ENCODE assay signal across 9 cellular contexts in the genomic region with DNA sequence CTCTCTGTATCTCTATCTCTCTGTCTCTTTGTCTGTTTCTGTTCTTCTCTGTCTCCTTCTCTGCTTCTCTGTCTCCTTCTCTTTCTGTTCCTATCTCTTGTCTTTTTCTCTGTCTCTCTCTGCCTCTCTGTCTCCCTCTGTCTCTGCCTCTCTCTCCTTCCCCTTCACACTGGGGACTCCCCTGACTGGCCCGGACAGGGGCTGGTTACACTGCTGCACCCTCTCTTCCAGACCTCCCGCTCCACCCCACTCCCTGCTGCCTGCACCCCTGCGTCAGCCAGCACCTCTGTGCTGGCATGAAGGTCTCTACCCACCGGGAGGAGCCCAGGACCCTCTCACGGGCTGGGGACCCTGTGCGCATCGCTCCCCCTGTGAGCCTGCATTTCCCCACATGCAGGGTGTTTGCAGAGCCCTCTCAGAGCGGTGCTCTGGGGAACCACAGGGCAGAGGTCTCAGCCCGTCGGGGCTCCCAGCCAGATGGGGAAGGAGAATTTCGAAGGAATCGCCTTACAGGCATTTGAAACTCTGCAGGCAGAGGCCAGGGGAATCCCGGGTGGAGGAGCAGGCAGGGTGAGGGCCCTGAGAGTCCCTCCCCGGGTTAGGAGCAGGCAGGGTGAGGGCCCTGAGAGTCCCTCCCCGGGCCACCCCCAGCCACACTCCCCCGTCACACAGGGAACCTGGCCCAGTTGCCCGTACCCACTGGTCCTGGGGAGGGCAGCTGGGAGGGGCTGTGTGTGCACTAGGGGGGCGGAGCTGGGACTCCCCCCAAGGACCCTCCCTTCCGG. TPM values are rescaled to one million over a fixed set of nuclear protein-coding genes. Genes with fewer than 3 reads are reported as not detected.
DNase-seq lines count a peak whose midpoint lies in the region; ATAC-seq and TF ChIP-seq lines count a peak whose summit lies in the region.
"Had no signal": no experiment of that assay in that cellular context is flagged by ENCODE, and none has a peak within 500 bp of the region (broad histone marks: within the 10 kb centered on the region; RNA-seq: fewer than 3 reads in every experiment).

No MANE protein-coding gene starts in this region.

- TF ChIP-seq EP300 in SK-N-SH (IDR thresholded peaks at IDR 0.05; ENCODE audit: borderline replicate concordance in 1 of 2, low read depth in 1 of 2, low read length in 1 of 2), result no peak

- H3K9me3 Mint-ChIP-seq in activated naive CD8-positive, alpha-beta T cell treated with anti-CD3 and anti-CD28 coated beads, Interleukin-2, amount 50 U/mL, for 24 hours, result no peaks in the 10 kb centered on the region
- no peaks in the 10 kb centered on the region for H3K9me3 Mint-ChIP-seq in progenitor cell of endocrine pancreas (ENCODE audit: low read depth)

- no peaks in the 10 kb centered on the region for H3K9me2 ChIP-seq in SK-N-SH

- CTCF ChIA-PET in SK-N-SH (lab: Yijun Ruan, JAX), result interaction anchor here (1.0 to 8.4 kb wide), 2 partner anchors 58 to 96 kb away, joined by 3 to 128 read pairs; no protein-coding TSS in a partner anchor

- TF ChIP-seq RAD21 in SK-N-SH (IDR thresholded peaks at IDR 0.05; ENCODE audit: low read length), result no peak

- H3K27ac Mint-ChIP-seq in activated naive CD8-positive, alpha-beta T cell treated with anti-CD3 and anti-CD28 coated beads, Interleukin-2, amount 50 U/mL, for 24 hours, result peak overlapping the region; percentile 12
- no peak overlapping the region for H3K27ac Mint-ChIP-seq in progenitor cell of endocrine pancreas

- H3K4me3 Mint-ChIP-seq in activated naive CD8-positive, alpha-beta T cell treated with anti-CD3 and anti-CD28 coated beads, Interleukin-2, amount 50 U/mL, for 24 hours, result peak overlapping the region; percentile 34
- no peak overlapping the region for H3K4me3 Mint-ChIP-seq in progenitor cell of endocrine pancreas (ENCODE audit: low read depth)

- ATAC-seq in SK-N-SH treated with all-trans-retinoic acid at 6 μM for 48 hours, result peak; percentile 57
- ATAC-seq in HG02885 (IDR thresholded peaks at IDR 0.05; ENCODE audit: poor library complexity, unreplicated experiment), result peak; percentile 40
- ATAC-seq in activated naive CD8-positive, alpha-beta T cell treated with anti-CD3 and anti-CD28 coated beads, Interleukin-2, amount 50 U/mL, for 24 hours, result peak; percentile 44
- no peak for ATAC-seq in HG03280 (IDR thresholded peaks at IDR 0.05; ENCODE audit: unreplicated experiment)
- no peak for ATAC-seq in GM19452 (IDR thresholded peaks at IDR 0.05; ENCODE audit: unreplicated experiment)
- ATAC-seq in HG02623 (IDR thresholded peaks at IDR 0.05; ENCODE audit: unreplicated experiment), result no peak

- H4K20me1 ChIP-seq in SK-N-SH (ENCODE audit: insufficient read depth), result no peaks in the 10 kb centered on the region

- H3K36me3 Mint-ChIP-seq in activated naive CD8-positive, alpha-beta T cell treated with anti-CD3 and anti-CD28 coated beads, Interleukin-2, amount 50 U/mL, for 24 hours (ENCODE audit: low read depth), result no peaks in the 10 kb centered on the region
- H3K36me3 Mint-ChIP-seq in progenitor cell of endocrine pancreas (ENCODE audit: insufficient read depth), result no peaks in the 10 kb centered on the region

- under 1% methylated on average over 11 of the region's 19 CpGs for WGBS in SK-N-SH (ENCODE audit: low lambda C conversion rate)

- no peaks in the 10 kb centered on the region for H3K9me3 ChIP-seq in SK-N-SH

- TF ChIP-seq CTCF in SK-N-SH (IDR thresholded peaks at IDR 0.05) (no peak), progenitor cell of endocrine pancreas (IDR thresholded peaks at IDR 0.05; ENCODE audit: unreplicated experiment) (no peak)

- H3F3A ChIP-seq in SK-N-SH (replicated peaks; ENCODE audit: insufficient read depth), result peaks cover 12% of the 10 kb centered on the region

- DNase-seq in SK-N-SH (no peak), progenitor cell of endocrine pancreas (ENCODE audit: low spot score, unreplicated experiment) (peak; percentile 9)
- peak; percentile 34 for DNase-seq in activated naive CD8-positive, alpha-beta T cell treated with anti-CD3 and anti-CD28 coated beads, Interleukin-2, amount 50 U/mL, for 24 hours
- DNase-seq: stimulated activated CD4-positive, alpha-beta T cell treated with anti-CD3 and anti-CD28 coated beads, Interleukin-12 subunit alpha, Interleukin-12 subunit beta, amount 100 ng/mL, for 4 hours had no signal

- H2AFZ ChIP-seq in SK-N-SH (ENCODE audit: low read depth), result no peak overlapping the region

- H3K4me2 ChIP-seq in SK-N-SH, result no peak overlapping the region

- POLR2A ChIA-PET in SK-N-SH (lab: Yijun Ruan, JAX), result no interaction called here

- H3K79me2 ChIP-seq in SK-N-SH (ENCODE audit: insufficient read depth), result no peaks in the 10 kb centered on the region

- H3K27me3 Mint-ChIP-seq in activated naive CD8-positive, alpha-beta T cell treated with anti-CD3 and anti-CD28 coated beads, Interleukin-2, amount 50 U/mL, for 24 hours, result peaks cover 45% of the 10 kb centered on the region
- peaks cover 37% of the 10 kb centered on the region for H3K27me3 Mint-ChIP-seq in progenitor cell of endocrine pancreas

- H3K27me3 ChIP-seq in SK-N-SH (ENCODE audit: insufficient read depth), result peaks cover 36% of the 10 kb centered on the region

- H3K9ac ChIP-seq in SK-N-SH, result no peak overlapping the region

- no peaks in the 10 kb centered on the region for H3K36me3 ChIP-seq in SK-N-SH (replicated peaks in 1 of 2; ENCODE audit: control insufficient read depth in 1 of 2, insufficient read depth in 2 of 2, low read length in 1 of 2)

- H3K27ac ChIP-seq in SK-N-SH (ENCODE audit: low read depth in 2 of 2, low read length in 1 of 2), result no peak overlapping the region

- peaks cover 31% of the 10 kb centered on the region for H3K4me1 Mint-ChIP-seq in activated naive CD8-positive, alpha-beta T cell treated with anti-CD3 and anti-CD28 coated beads, Interleukin-2, amount 50 U/mL, for 24 hours
- H3K4me1 Mint-ChIP-seq in progenitor cell of endocrine pancreas (ENCODE audit: low read depth), result peaks cover 14% of the 10 kb centered on the region

- peaks cover 0 to 5% of the 10 kb centered on the region in 2 experiments; a peak in 2 of 4 replicates for H3K4me1 ChIP-seq in SK-N-SH (ENCODE audit: control insufficient read depth in 1 of 2, insufficient read depth in 2 of 2, low read depth in 1 of 2, low read length in 1 of 2)

- no peak overlapping the region; a peak in 1 of 4 replicates for H3K4me3 ChIP-seq in SK-N-SH (ENCODE audit: low read depth in 2 of 2, low read length in 1 of 2)

TF ChIP-seq in SK-N-SH treated with all-trans-retinoic acid at 6 μM for 48 hours, 23 proteins besides CTCF, POLR2A, EP300 and RAD21 (continues in another document):
- no peak for TF ChIP-seq ZFP30 (CRISPR knock-in tag; IDR thresholded peaks at IDR 0.05)
- no peak for TF ChIP-seq GLIS3 (CRISPR knock-in tag; IDR thresholded peaks at IDR 0.05)
- TF ChIP-seq, protein P1, sequence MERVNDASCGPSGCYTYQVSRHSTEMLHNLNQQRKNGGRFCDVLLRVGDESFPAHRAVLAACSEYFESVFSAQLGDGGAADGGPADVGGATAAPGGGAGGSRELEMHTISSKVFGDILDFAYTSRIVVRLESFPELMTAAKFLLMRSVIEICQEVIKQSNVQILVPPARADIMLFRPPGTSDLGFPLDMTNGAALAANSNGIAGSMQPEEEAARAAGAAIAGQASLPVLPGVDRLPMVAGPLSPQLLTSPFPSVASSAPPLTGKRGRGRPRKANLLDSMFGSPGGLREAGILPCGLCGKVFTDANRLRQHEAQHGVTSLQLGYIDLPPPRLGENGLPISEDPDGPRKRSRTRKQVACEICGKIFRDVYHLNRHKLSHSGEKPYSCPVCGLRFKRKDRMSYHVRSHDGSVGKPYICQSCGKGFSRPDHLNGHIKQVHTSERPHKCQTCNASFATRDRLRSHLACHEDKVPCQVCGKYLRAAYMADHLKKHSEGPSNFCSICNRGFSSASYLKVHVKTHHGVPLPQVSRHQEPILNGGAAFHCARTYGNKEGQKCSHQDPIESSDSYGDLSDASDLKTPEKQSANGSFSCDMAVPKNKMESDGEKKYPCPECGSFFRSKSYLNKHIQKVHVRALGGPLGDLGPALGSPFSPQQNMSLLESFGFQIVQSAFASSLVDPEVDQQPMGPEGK (CRISPR knock-in tag; IDR thresholded peaks at IDR 0.05; ENCODE audit: borderline replicate concordance), result no peak

TF ChIP-seq in SK-N-SH, 30 proteins besides CTCF, POLR2A, EP300 and RAD21:
- TF ChIP-seq FOXJ3 (CRISPR knock-in tag; IDR thresholded peaks at IDR 0.05) (no peak), FOXM1 (IDR thresholded peaks at IDR 0.05; ENCODE audit: low read depth) (no peak), TCF12 (IDR thresholded peaks at IDR 0.05) (no peak), NRF1 (IDR thresholded peaks at IDR 0.05; ENCODE audit: low read depth, low read length) (no peak), RCOR1 (IDR thresholded peaks at IDR 0.05; ENCODE audit: low read length) (no peak), FOSL2 (IDR thresholded peaks at IDR 0.05; ENCODE audit: borderline replicate concordance, low read depth) (no peak), RFX5 (IDR thresholded peaks at IDR 0.05; ENCODE audit: low read length) (no peak), TAF1 (IDR thresholded peaks at IDR 0.05; ENCODE audit: borderline replicate concordance, low read depth, low read length) (no peak), CHD2 (IDR thresholded peaks at IDR 0.05; ENCODE audit: low read length, partially characterized antibody) (no peak), POLR2AphosphoS5 (IDR thresholded peaks at IDR 0.05; ENCODE audit: low read depth, low read length) (no peak), SIN3A (IDR thresholded peaks at IDR 0.05; ENCODE audit: borderline replicate concordance, low read depth, low read length) (no peak), NFIC (IDR thresholded peaks at IDR 0.05; ENCODE audit: borderline replicate concordance) (no peak)
- TF ChIP-seq, protein P2, sequence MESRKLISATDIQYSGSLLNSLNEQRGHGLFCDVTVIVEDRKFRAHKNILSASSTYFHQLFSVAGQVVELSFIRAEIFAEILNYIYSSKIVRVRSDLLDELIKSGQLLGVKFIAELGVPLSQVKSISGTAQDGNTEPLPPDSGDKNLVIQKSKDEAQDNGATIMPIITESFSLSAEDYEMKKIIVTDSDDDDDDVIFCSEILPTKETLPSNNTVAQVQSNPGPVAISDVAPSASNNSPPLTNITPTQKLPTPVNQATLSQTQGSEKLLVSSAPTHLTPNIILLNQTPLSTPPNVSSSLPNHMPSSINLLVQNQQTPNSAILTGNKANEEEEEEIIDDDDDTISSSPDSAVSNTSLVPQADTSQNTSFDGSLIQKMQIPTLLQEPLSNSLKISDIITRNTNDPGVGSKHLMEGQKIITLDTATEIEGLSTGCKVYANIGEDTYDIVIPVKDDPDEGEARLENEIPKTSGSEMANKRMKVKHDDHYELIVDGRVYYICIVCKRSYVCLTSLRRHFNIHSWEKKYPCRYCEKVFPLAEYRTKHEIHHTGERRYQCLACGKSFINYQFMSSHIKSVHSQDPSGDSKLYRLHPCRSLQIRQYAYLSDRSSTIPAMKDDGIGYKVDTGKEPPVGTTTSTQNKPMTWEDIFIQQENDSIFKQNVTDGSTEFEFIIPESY (IDR thresholded peaks at IDR 0.05; ENCODE audit: borderline replicate concordance, low read depth), result no peak

RNA-seq across cellular contexts. Expression of a gene that starts 16.1 kb away (rescaled TPM):
- 81.3 and 104 TPM in 2 replicates for polyA plus RNA-seq in SK-N-SH (2012; rRNA removed)
- 49.6 and 82.9 TPM in 2 replicates for polyA plus RNA-seq in SK-N-SH (2012; cell fraction: cytosol; rRNA removed)
- polyA plus RNA-seq in SK-N-SH (2012; cell fraction: nucleus; rRNA removed), result 173 and 175 TPM in 2 replicates
- 318 and 334 TPM in 2 replicates for total RNA-seq in progenitor cell of endocrine pancreas

Comparison
In these comparisons a context has a peak if more than half of its experiments do, and no peak if none do; other contexts are left out.
1. ATAC-seq: peak in SK-N-SH treated with all-trans-retinoic acid at 6 μM for 48 hours (single experiment), HG02885 (single experiment) and activated naive CD8-positive, alpha-beta T cell treated with anti-CD3 and anti-CD28 coated beads, Interleukin-2, amount 50 U/mL, for 24 hours (single experiment); none in HG03280 (single experiment), GM19452 (single experiment) and HG02623 (single experiment).